2 cellular contexts compared by ENCODE assay signal in the genomic region with DNA sequence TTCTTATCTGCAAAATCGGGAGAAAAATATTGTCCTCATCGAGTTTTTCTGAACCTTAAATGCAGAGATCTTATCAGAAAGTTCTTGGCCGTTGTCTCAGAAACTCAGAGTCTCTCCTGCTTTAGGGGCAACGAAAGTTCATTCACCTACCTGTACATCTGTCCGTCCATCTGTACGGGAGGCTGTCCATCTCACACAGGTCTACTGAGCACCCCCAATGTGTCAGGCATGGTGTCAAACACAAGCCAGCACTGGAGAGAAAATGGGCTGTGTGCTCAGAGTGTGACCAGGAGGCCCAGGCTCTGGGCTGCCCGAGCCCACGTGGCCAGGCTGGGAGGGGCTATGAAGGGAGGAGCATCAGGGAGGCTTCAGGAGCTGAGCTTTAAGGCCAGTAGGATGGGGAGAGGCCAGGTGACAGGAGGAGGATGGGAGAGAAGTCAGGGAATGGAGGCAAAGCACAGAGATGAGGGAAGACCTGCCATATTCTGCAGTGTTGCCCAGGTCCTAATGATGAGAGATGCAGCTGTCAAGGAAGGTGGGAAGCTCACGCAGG.
TF ChIP-seq lines count a peak whose summit lies in the region.

No MANE protein-coding gene starts in this region.

TF ChIP-seq in GM12878, 131 proteins besides CTCF, POLR2A, EP300 and RAD21 (continued from another document):
- TF ChIP-seq, protein P1, sequence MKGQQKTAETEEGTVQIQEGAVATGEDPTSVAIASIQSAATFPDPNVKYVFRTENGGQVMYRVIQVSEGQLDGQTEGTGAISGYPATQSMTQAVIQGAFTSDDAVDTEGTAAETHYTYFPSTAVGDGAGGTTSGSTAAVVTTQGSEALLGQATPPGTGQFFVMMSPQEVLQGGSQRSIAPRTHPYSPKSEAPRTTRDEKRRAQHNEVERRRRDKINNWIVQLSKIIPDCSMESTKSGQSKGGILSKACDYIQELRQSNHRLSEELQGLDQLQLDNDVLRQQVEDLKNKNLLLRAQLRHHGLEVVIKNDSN (IDR thresholded peaks at IDR 0.05; ENCODE audit: borderline replicate concordance, extremely low read length, insufficient read depth, low read depth, low read length), result peak; percentile 18
- TF ChIP-seq RAD51 (IDR thresholded peaks at IDR 0.05), result no peak

TF ChIP-seq in HepG2, 621 proteins besides CTCF, POLR2A, EP300 and RAD21 (continued from another document):
- TF ChIP-seq, protein P2, sequence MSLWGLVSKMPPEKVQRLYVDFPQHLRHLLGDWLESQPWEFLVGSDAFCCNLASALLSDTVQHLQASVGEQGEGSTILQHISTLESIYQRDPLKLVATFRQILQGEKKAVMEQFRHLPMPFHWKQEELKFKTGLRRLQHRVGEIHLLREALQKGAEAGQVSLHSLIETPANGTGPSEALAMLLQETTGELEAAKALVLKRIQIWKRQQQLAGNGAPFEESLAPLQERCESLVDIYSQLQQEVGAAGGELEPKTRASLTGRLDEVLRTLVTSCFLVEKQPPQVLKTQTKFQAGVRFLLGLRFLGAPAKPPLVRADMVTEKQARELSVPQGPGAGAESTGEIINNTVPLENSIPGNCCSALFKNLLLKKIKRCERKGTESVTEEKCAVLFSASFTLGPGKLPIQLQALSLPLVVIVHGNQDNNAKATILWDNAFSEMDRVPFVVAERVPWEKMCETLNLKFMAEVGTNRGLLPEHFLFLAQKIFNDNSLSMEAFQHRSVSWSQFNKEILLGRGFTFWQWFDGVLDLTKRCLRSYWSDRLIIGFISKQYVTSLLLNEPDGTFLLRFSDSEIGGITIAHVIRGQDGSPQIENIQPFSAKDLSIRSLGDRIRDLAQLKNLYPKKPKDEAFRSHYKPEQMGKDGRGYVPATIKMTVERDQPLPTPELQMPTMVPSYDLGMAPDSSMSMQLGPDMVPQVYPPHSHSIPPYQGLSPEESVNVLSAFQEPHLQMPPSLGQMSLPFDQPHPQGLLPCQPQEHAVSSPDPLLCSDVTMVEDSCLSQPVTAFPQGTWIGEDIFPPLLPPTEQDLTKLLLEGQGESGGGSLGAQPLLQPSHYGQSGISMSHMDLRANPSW (CRISPR knock-in tag; IDR thresholded peaks at IDR 0.05; ENCODE audit: borderline replicate concordance), result no peak
